Comparison of ENCODE assay signal across 8 cellular contexts in genomic region chr22:46762238-46763050, GRCh38. TPM values are rescaled to one million over a fixed set of nuclear protein-coding genes. Genes with fewer than 3 reads are reported as not detected.
DNase-seq lines count a peak whose midpoint lies in the region; ATAC-seq and TF ChIP-seq lines count a peak whose summit lies in the region.

TSS of gene TBC1D22A (plus strand) at chr22:46762650. CDS start at chr22:46762787, 137 bp downstream.

- H4K20me1 ChIP-seq in OCI-LY7 (ENCODE audit: insufficient read depth, low read length): no peaks in the 10 kb centered on the region; the same call in 1 of the 2 replicates

- in situ Hi-C loops in Caki2 (cut with HindIII; ENCODE audit: low pct_unique_long_range_greater_than_20kb, low sequenced_read_pairs): no loop called here

- peak within 1 kb of the TSS; percentile 70 for H3K27ac ChIP-seq in OCI-LY7 (ENCODE audit: low read depth, low read length, poor library complexity, severe bottlenecking)

- intact Hi-C loops in OCI-LY7 (cut with micrococcal nuclease; ENCODE audit: unreplicated experiment): loop anchor here (1.0 to 10.0 kb wide), 4 partner anchors 12 to 198 kb away; no protein-coding TSS in a partner anchor

- no peaks in the 10 kb centered on the region for H3K9me2 ChIP-seq in OCI-LY7 (ENCODE audit: insufficient read depth, low read length)

- TF ChIP-seq CTCF in OCI-LY7 (conservative IDR thresholded peaks at IDR 0.05; ENCODE audit: low read length): no peak

- peak within 1 kb of the TSS; percentile 93 for H3K4me3 ChIP-seq in OCI-LY7 (ENCODE audit: low read depth, low read length, poor library complexity, severe bottlenecking)

- H2AFZ ChIP-seq in OCI-LY7 (ENCODE audit: low read length): peak within 1 kb of the TSS; percentile 63; the same call in 1 of the 2 replicates

- ATAC-seq in GM21447 (IDR thresholded peaks at IDR 0.05; ENCODE audit: unreplicated experiment): peak; percentile 64

- no peaks in the 10 kb centered on the region for H3K9me3 ChIP-seq in OCI-LY7 (ENCODE audit: low read length)

- peaks cover 43% of the 10 kb centered on the region for H3K4me1 ChIP-seq in OCI-LY7 (ENCODE audit: insufficient read depth, low read length, poor library complexity, severe bottlenecking)

- DNase-seq in Caki2 (ENCODE audit: low read depth): peak; percentile 94
- DNase-seq in HuH-7 (ENCODE audit: low spot score): peak; percentile 96
- DNase-seq in OCI-LY7 (ENCODE audit: low spot score): peak; percentile 96
- DNase-seq in activated T-cell treated with anti-CD3 and anti-CD28 coated beads for 24 hours (ENCODE audit: low read depth): peak; percentile 94
- DNase-seq in epidermal melanocyte (ENCODE audit: insufficient read length, low spot score): peak; percentile 93
- DNase-seq in middle frontal gyrus (ENCODE audit: extremely low spot score, low spot score): peak; percentile 92
- peak; percentile 88 to 89 for DNase-seq in stimulated activated CD8-positive, alpha-beta memory T cell treated with anti-CD3 and anti-CD28 coated beads, Interleukin-2, amount 100 ng/mL, for 1 hour (ENCODE audit: low read depth in 2 of 2)

- H3K79me2 ChIP-seq in OCI-LY7 (ENCODE audit: insufficient read depth, low read depth, low read length): peaks cover 60% of the 10 kb centered on the region

- BruUV-seq in OCI-LY7 (replicated peaks; lab: Mats Ljungman, UMichigan): no TSS peak

- peaks cover 24% of the 10 kb centered on the region for H3K36me3 ChIP-seq in OCI-LY7 (ENCODE audit: insufficient read depth, low read length)

- POLR2A ChIA-PET in OCI-LY7 (lab: Charles Lee): interaction anchor here (0.6 to 3.2 kb wide), 9 partner anchors 11 to 377 kb away, joined by 3 to 34 read pairs (median 4); no protein-coding TSS in a partner anchor

- peak within 1 kb of the TSS; percentile 98 for H3K4me2 ChIP-seq in OCI-LY7 (ENCODE audit: low read length)

- CTCF ChIA-PET in OCI-LY7 (lab: Charles Lee; ENCODE audit: unreplicated experiment): interaction anchor here (0.9 kb wide), 1 partner anchor 12 kb away, joined by 4 read pairs; no protein-coding TSS in a partner anchor

RNA-seq across cellular contexts. Expression of gene TBC1D22A, which starts in this region (rescaled TPM):
- total RNA-seq in Caki2 (2014; rRNA removed; shearing (Covaris generic); ENCODE audit: low replicate concordance): 15.0 and 29.6 TPM in 2 replicates
- total RNA-seq in OCI-LY7 (2014; rRNA removed; shearing (Covaris generic)): 15.0 and 22.3 TPM in 2 replicates
- total RNA-seq in OCI-LY7 (2022): 43.2 and 43.9 TPM in 2 replicates

Comparison
In these comparisons a context has a peak if more than half of its experiments do, and no peak if none do; other contexts are left out.
1. Peak in every context shown above with its lines: DNase-seq, ATAC-seq, H3K4me3 ChIP-seq and H3K27ac ChIP-seq.